31 cellular contexts compared by ENCODE assay signal in the genomic region with DNA sequence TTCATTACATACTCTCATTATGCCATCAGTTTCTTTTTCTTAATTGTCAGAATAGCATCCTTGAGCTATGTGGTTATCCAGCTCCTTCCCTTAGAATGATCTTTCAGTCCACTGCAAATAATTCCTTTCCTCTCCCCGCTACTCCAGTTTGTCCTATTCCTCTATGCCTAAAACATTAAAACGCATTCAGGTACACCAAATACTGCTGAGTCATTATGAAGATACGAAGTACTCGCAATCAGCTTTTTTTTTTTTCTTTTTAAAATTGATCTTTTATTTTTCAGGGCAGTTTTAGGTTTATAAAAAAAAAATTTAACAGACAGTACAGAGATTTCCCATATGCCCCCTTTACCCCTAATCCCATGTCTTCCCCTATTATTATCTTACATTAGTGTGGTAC.
"Had no signal": no experiment of that assay in that cellular context is flagged by ENCODE, and none has a peak within 500 bp of the region (broad histone marks: within the 10 kb centered on the region; RNA-seq: fewer than 3 reads in every experiment).

No MANE protein-coding gene starts in this region.

- H3K27ac ChIP-seq: adrenal gland, Peyer's patch, VCaP had no signal

- H3K36me3 Mint-ChIP-seq: activated CD4-positive, alpha-beta memory T cell treated with anti-CD3 and anti-CD28 coated beads for 36 hours; activated naive CD4-positive, alpha-beta T cell treated with anti-CD3 and anti-CD28 coated beads, Interleukin-2, amount 50 U/mL, for 72 hours; brain had no signal

- FAIRE-seq: bronchial epithelial cell, colon had no signal

- H3K27me3 Mint-ChIP-seq: activated B cell treated with CpG ODN at 0.5 μM for 24 hours; activated CD4-positive, alpha-beta memory T cell treated with anti-CD3 and anti-CD28 coated beads for 36 hours; brain had no signal

- DNase-seq: activated B cell treated with CpG ODN at 0.5 μM for 24 hours; activated CD4-positive, alpha-beta memory T cell treated with anti-CD3 and anti-CD28 coated beads for 36 hours; activated CD4-positive, alpha-beta T cell treated with anti-CD3 and anti-CD28 coated beads for 4 hours; activated CD4-positive, alpha-beta T cell treated with anti-CD3 and anti-CD28 coated beads, Interleukin-2, amount 50 U/mL, for 1 hour; activated CD4-positive, CD25-positive, alpha-beta regulatory T cell treated with anti-CD3 and anti-CD28 coated beads, Interleukin-2, amount 50 U/mL, for 72 hours; activated CD8-positive, alpha-beta memory T cell treated with anti-CD3 and anti-CD28 coated beads, Interleukin-2, amount 50 U/mL, for 4 hours; activated gamma-delta T cell treated with Interleukin-2 at 50 U/mL for 16 hours; activated naive CD4-positive, alpha-beta T cell treated with anti-CD3 and anti-CD28 coated beads for 36 hours; activated T-cell treated with anti-CD3 and anti-CD28 coated beads for 4 hours; activated T-cell treated with anti-CD3 and anti-CD28 coated beads, Interleukin-2, amount 50 U/mL, for 4 hours; adrenal gland; central memory CD4-positive, alpha-beta T cell; MM.1S; NCI-H1092 treated with DMSO at 0.1 percent for 48 hours; NCI-H146; NCI-H187; NCI-H2081; NCI-H524 treated with DMSO at 0.1 percent for 48 hours; Peyer's patch; RPMI8226; SIG-M5; SW 1271; T-helper 1 cell; T-helper 2 cell; T-helper 9 cell had no signal

- H3K9me3 ChIP-seq: adrenal gland, Peyer's patch had no signal

- H3K27me3 ChIP-seq: adrenal gland, Peyer's patch had no signal

- H3K36me3 ChIP-seq: adrenal gland, Peyer's patch had no signal

- H3K4me1 ChIP-seq: adrenal gland, Peyer's patch had no signal

- H3K27ac Mint-ChIP-seq: activated B cell treated with CpG ODN at 0.5 μM for 24 hours; activated CD4-positive, alpha-beta memory T cell treated with anti-CD3 and anti-CD28 coated beads for 36 hours; activated naive CD4-positive, alpha-beta T cell treated with anti-CD3 and anti-CD28 coated beads for 36 hours; activated naive CD4-positive, alpha-beta T cell treated with anti-CD3 and anti-CD28 coated beads, Interleukin-2, amount 50 U/mL, for 72 hours; activated T-helper 1 cell treated with anti-CD3 and anti-CD28 coated beads, Interleukin-12 subunit alpha, Interleukin-12 subunit beta, Interleukin-2, Interleukin-4 antibody, amounts not matched to agents 30 ng/mL and 10 ng/mL and 1 ng/mL, durations not matched to agents 14 hours and 24 hours and 36 hours; brain had no signal

- H3K9me3 Mint-ChIP-seq: activated T-helper 1 cell treated with anti-CD3 and anti-CD28 coated beads, Interleukin-12 subunit alpha, Interleukin-12 subunit beta, Interleukin-2, Interleukin-4 antibody, amounts not matched to agents 30 ng/mL and 10 ng/mL and 1 ng/mL, durations not matched to agents 14 hours and 24 hours and 36 hours had no signal

- H3K4me3 Mint-ChIP-seq: activated B cell treated with CpG ODN at 0.5 μM for 24 hours; activated CD4-positive, alpha-beta memory T cell treated with anti-CD3 and anti-CD28 coated beads for 36 hours; activated naive CD4-positive, alpha-beta T cell treated with anti-CD3 and anti-CD28 coated beads for 36 hours; activated T-cell treated with anti-CD3 and anti-CD28 coated beads, Interleukin-2, amount 50 U/mL, for 4 hours; activated T-helper 1 cell treated with anti-CD3 and anti-CD28 coated beads, Interleukin-12 subunit alpha, Interleukin-12 subunit beta, Interleukin-2, Interleukin-4 antibody, amounts not matched to agents 30 ng/mL and 10 ng/mL and 1 ng/mL, durations not matched to agents 14 hours and 24 hours and 36 hours; brain had no signal

- H3K4me1 Mint-ChIP-seq: activated B cell treated with CpG ODN at 0.5 μM for 24 hours had no signal

- ATAC-seq: activated naive CD4-positive, alpha-beta T cell treated with anti-CD3 and anti-CD28 coated beads, Interleukin-2, amount 50 U/mL, for 72 hours; activated T-cell treated with anti-CD3 and anti-CD28 coated beads, Interleukin-2, amount 50 U/mL, for 4 hours had no signal

- H3K4me3 ChIP-seq: adrenal gland, Peyer's patch had no signal
